12 cellular contexts compared by ENCODE assay signal in genomic region chr12:83015390-83016225, GRCh38.
A peak's percentile ranks its signal among the peaks of the same experiment; 100 is the strongest.
DNase-seq lines count a peak whose midpoint lies in the region; ATAC-seq, FAIRE-seq and TF ChIP-seq lines count a peak whose summit lies in the region.
"Had no signal": no experiment of that assay in that cellular context is flagged by ENCODE, and none has a peak within 500 bp of the region (broad histone marks: within the 10 kb centered on the region; RNA-seq: fewer than 3 reads in every experiment).

No MANE protein-coding gene starts in this region.

- no peak for TF ChIP-seq POLR2A in breast epithelium (IDR thresholded peaks at IDR 0.05)

- no peaks in the 10 kb centered on the region for H3K9me3 ChIP-seq in breast epithelium
- no peaks in the 10 kb centered on the region for H3K9me3 ChIP-seq in lower lobe of right lung

- TF ChIP-seq CTCF in breast epithelium (IDR thresholded peaks at IDR 0.05) (no peak), lower lobe of right lung (IDR thresholded peaks at IDR 0.05) (no peak)

- H3K27ac ChIP-seq in breast epithelium (peak overlapping the region; percentile 19 to 32), lower lobe of right lung (peak overlapping the region; percentile 5)
- H3K27ac ChIP-seq: epithelial cell of prostate had no signal

- H3K4me1 ChIP-seq in breast epithelium (no peaks in the 10 kb centered on the region), lower lobe of right lung (peaks cover 6% of the 10 kb centered on the region)

- no peaks in the 10 kb centered on the region for H3K27me3 ChIP-seq in breast epithelium
- H3K27me3 ChIP-seq in lower lobe of right lung (ENCODE audit: low read depth) = no peaks in the 10 kb centered on the region

- ATAC-seq in lower lobe of right lung (peak; percentile 36 to 52), GM18861 (IDR thresholded peaks at IDR 0.05; ENCODE audit: unreplicated experiment) (no peak)

- H3K36me3 ChIP-seq in breast epithelium (no peaks in the 10 kb centered on the region), lower lobe of right lung (no peaks in the 10 kb centered on the region)

- no peak for FAIRE-seq in urothelium cell line (lab: Jason Lieb, UNC)

- peak; percentile 23 for DNase-seq in NCI-H510A treated with DMSO at 0.1 percent for 48 hours (lab: John Stamatoyannopoulos, UW)
- DNase-seq in NCI-H510A (lab: John Stamatoyannopoulos, UW) = no peak
- no peak for DNase-seq in breast epithelium (ENCODE audit: low spot score in 2 of 2)
- DNase-seq in lower lobe of right lung = no peak
- DNase-seq in urothelium cell line (ENCODE audit: low spot score) = peak; percentile 1
- no peak for DNase-seq in DMS153 treated with DMSO at 0.1 percent for 48 hours (lab: John Stamatoyannopoulos, UW; ENCODE audit: unreplicated experiment)
- DNase-seq in CD1c-positive myeloid dendritic cell (ENCODE audit: extremely low spot score) = no peak
- DNase-seq: activated effector memory CD4-positive, alpha-beta T cell treated with Interleukin-2 at 50 U/mL for 16 hours; H9; naive B cell had no signal

- intact Hi-C loops in breast epithelium (cut with DNase I; ENCODE audit: low total_unique reads) = no loop called here
- intact Hi-C loops in lower lobe of right lung (cut with DNase I) = no loop called here

- peak overlapping the region; percentile 30 to 59 (median 39) for H3K4me3 ChIP-seq in breast epithelium
- peak overlapping the region; percentile 39 for H3K4me3 ChIP-seq in lower lobe of right lung

Comparison
In these comparisons a context has a peak if more than half of its experiments do, and no peak if none do; other contexts are left out.
1. DNase-seq: peak in NCI-H510A treated with DMSO at 0.1 percent for 48 hours (single experiment) and urothelium cell line (single experiment); none in NCI-H510A (single experiment), breast epithelium (0 of 2), lower lobe of right lung (single experiment), DMS153 treated with DMSO at 0.1 percent for 48 hours (single experiment) and CD1c-positive myeloid dendritic cell (single experiment).